Comparison of ENCODE assay signal across 8 cellular contexts in the genomic region with DNA sequence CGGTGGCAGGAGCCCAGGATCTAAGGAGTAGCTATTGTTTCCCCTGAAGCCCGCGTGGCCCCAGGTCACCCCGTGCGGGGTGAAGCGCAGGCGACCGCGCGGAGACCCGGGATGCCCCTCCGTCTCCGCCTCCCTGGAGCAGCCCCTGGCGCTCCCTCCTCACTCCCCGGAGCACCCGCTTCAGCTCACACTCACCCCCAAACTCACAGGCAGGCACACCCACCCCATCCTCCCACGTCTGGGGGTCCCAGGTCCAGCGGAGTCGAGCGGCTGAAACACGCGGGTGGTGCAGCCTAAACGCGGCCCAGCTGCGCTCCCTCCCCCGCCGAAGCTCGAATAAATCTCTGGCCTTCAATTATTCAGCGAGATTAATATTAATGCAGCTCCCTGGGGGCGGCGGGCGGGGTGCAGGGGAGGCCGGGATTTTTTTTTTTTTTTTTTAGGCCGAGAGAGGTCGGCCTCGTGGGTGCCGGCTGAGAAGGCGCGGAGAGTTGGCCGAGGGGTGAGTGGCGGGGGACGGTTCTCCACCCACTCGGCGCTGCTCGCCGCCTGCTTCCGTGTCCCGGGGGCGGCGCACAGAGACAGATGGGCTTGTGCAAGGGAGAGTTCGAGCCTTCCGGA. TPM values are rescaled to one million over a fixed set of nuclear protein-coding genes. Genes with fewer than 3 reads are reported as not detected.
A peak's percentile ranks its signal among the peaks of the same experiment; 100 is the strongest.
DNase-seq lines count a peak whose midpoint lies in the region.

No MANE protein-coding gene starts in this region.

- H3K27me3 ChIP-seq in BLaER1 (peaks cover 85% of the 10 kb centered on the region), ectodermal cell (ENCODE audit: control insufficient read depth, insufficient read depth, low read length, poor library complexity, severe bottlenecking) (peaks cover 83% of the 10 kb centered on the region), neuron (ENCODE audit: insufficient read depth, low read length) (peaks cover 70% of the 10 kb centered on the region)

- H3K9me3 ChIP-seq in BLaER1 (peaks cover 7% of the 10 kb centered on the region; the same call in 1 of the 2 replicates), ectodermal cell (ENCODE audit: control insufficient read depth, low read length) (no peaks in the 10 kb centered on the region), neuron (ENCODE audit: low read length) (no peaks in the 10 kb centered on the region)

- H3K4me1 ChIP-seq in BLaER1, result peaks cover 19% of the 10 kb centered on the region
- H3K4me1 ChIP-seq in ectodermal cell (ENCODE audit: control insufficient read depth, insufficient read depth, low read length), result peaks cover 7% of the 10 kb centered on the region
- peaks cover 27% of the 10 kb centered on the region for H3K4me1 ChIP-seq in neuron (ENCODE audit: insufficient read depth, low read length)

- no peak overlapping the region for H3K27ac ChIP-seq in BLaER1
- H3K27ac ChIP-seq in ectodermal cell (ENCODE audit: insufficient read depth, low read depth, low read length, poor library complexity, severe bottlenecking), result no peak overlapping the region

- peaks cover 29% of the 10 kb centered on the region for H4K20me1 ChIP-seq in BLaER1

- peak overlapping the region; percentile 97 for H2AFZ ChIP-seq in neuron (ENCODE audit: low read depth, low read length)

- peak overlapping the region; percentile 61 for H3K4me3 ChIP-seq in BLaER1
- peak overlapping the region; percentile 43 for H3K4me3 ChIP-seq in ectodermal cell (ENCODE audit: insufficient read depth, low read depth, low read length)
- H3K4me3 ChIP-seq in neuron (ENCODE audit: low read length), result peak overlapping the region; percentile 57

- no peaks in the 10 kb centered on the region for H3K36me3 ChIP-seq in BLaER1
- no peaks in the 10 kb centered on the region for H3K36me3 ChIP-seq in ectodermal cell (ENCODE audit: control insufficient read depth, insufficient read depth, low read length)
- no peaks in the 10 kb centered on the region for H3K36me3 ChIP-seq in neuron (ENCODE audit: insufficient read depth, low read length)

- H3K9ac ChIP-seq in BLaER1, result no peak overlapping the region

- WGBS in ectodermal cell, 2 experiments, result 1% methylated on average over 52 of the region's 52 CpGs

- peak overlapping the region; percentile 86 for H3K4me2 ChIP-seq in BLaER1

- DNase-seq in NCI-H2227 treated with DMSO at 0.1 percent for 48 hours (lab: John Stamatoyannopoulos, UW), result peak; percentile 65
- no peak for DNase-seq in glomerular visceral epithelial cell (ENCODE audit: extremely low spot score)
- no peak for DNase-seq in globus pallidus (ENCODE audit: low spot score)
- DNase-seq in stimulated activated CD4-positive, alpha-beta T cell treated with anti-CD3 and anti-CD28 coated beads, Interleukin-1b, Interleukin-23, amount 100 ng/mL, for 48 hours, result no peak
- DNase-seq in SHP77 (lab: John Stamatoyannopoulos, UW), result no peak

RNA-seq across cellular contexts. Expression of a gene that starts 0.5 kb away (rescaled TPM):
- 5.4 TPM for polyA plus RNA-seq in ectodermal cell (2013, experiment 1 of 4)
- 5.1 TPM for polyA plus RNA-seq in ectodermal cell (2013, experiment 2 of 4)
- polyA plus RNA-seq in ectodermal cell (2013, experiment 3 of 4), result 4.4 TPM
- polyA plus RNA-seq in ectodermal cell (2013, experiment 4 of 4), result 4.2 TPM
